In genomic region chr4:66920514-66920913, GRCh38 we compare ENCODE assay signal across 9 cellular contexts.
"Had no signal": no experiment of that assay in that cellular context is flagged by ENCODE, and none has a peak within 500 bp of the region (broad histone marks: within the 10 kb centered on the region; RNA-seq: fewer than 3 reads in every experiment).

No MANE protein-coding gene starts in this region.

- H3K4me3 ChIP-seq: GM23248 had no signal

- ATAC-seq: HCT116, HepG2 had no signal

- FAIRE-seq: H54, HepG2 had no signal

- H3K4me3 Mint-ChIP-seq: H9, IgD-negative memory B cell had no signal

- H3K4me1 Mint-ChIP-seq: H9 had no signal

- H3K27me3 Mint-ChIP-seq: IgD-negative memory B cell had no signal

- H3K36me3 Mint-ChIP-seq: IgD-negative memory B cell had no signal

- H3K27ac Mint-ChIP-seq: H9, IgD-negative memory B cell had no signal

- DNase-seq: GM23248, GOT3, H9, KBM-7 had no signal

- H3K9me3 Mint-ChIP-seq: H9 had no signal

- H3K27ac ChIP-seq: GM23248, HL-60 had no signal

- H2AFZ ChIP-seq: GM23248 had no signal

- H3K9ac ChIP-seq: GM23248 had no signal
